Comparison of ENCODE assay signal across 8 cellular contexts in genomic region chr19:46717034-46717715, GRCh38. TPM values are rescaled to one million over a fixed set of nuclear protein-coding genes. Genes with fewer than 3 reads are reported as not detected.
DNase-seq lines count a peak whose midpoint lies in the region; ATAC-seq and TF ChIP-seq lines count a peak whose summit lies in the region.

TSS of gene PRKD2 (minus strand) at chr19:46717114. CDS start at chr19:46716370, 744 bp downstream.

- H3K4me1 Mint-ChIP-seq in activated CD4-positive, alpha-beta T cell treated with anti-CD3 and anti-CD28 coated beads for 36 hours: peaks cover 40% of the 10 kb centered on the region

- peaks cover 23% of the 10 kb centered on the region for H3K36me3 Mint-ChIP-seq in activated CD4-positive, alpha-beta T cell treated with anti-CD3 and anti-CD28 coated beads for 36 hours (ENCODE audit: low read depth)

- peak within 1 kb of the TSS; percentile 71 for H3K4me3 ChIP-seq in kidney epithelial cell (ENCODE audit: low read depth, low read length)

- CTCF ChIA-PET in activated CD4-positive, alpha-beta T cell treated with anti-CD3 and anti-CD28 coated beads for 36 hours (lab: Charles Lee): no interaction called here

- peak; percentile 40 for ATAC-seq in HG02588 (IDR thresholded peaks at IDR 0.05; ENCODE audit: unreplicated experiment)
- ATAC-seq in activated CD4-positive, alpha-beta T cell treated with anti-CD3 and anti-CD28 coated beads for 36 hours: peak; percentile 66

- DNase-seq in NCI-H345 (lab: John Stamatoyannopoulos, UW) (peak; percentile 74), cerebellum (ENCODE audit: low spot score) (peak; percentile 41), kidney epithelial cell (ENCODE audit: low read depth) (no peak), middle frontal gyrus (ENCODE audit: extremely low spot score, low spot score) (no peak)
- peak; percentile 95 for DNase-seq in activated CD4-positive, alpha-beta T cell treated with anti-CD3 and anti-CD28 coated beads for 36 hours
- DNase-seq in stimulated activated CD4-positive, alpha-beta T cell treated with anti-CD3 and anti-CD28 coated beads, Interleukin-15, amount 100 ng/mL, for 24 hours: peak; percentile 93

- intact Hi-C loops in activated CD4-positive, alpha-beta T cell treated with anti-CD3 and anti-CD28 coated beads for 36 hours (cut with DNase I, micrococcal nuclease): loop anchor here (1.0 to 10.0 kb wide), 10 partner anchors 14 to 628 kb away; partner anchors contain the start of genes CALM3 (in 1 of the 2), CCDC9 (in 1 of the 2), DACT3 (in 1 of the 2) and DHX34 (in 1 of the 2)

- no peaks in the 10 kb centered on the region for H3K9me3 Mint-ChIP-seq in activated CD4-positive, alpha-beta T cell treated with anti-CD3 and anti-CD28 coated beads for 36 hours (ENCODE audit: low read depth)

- peaks cover 5% of the 10 kb centered on the region; the same call in 1 of the 2 replicates for H3K4me1 ChIP-seq in ES-I3 (ENCODE audit: insufficient read depth, low read length)

- peaks cover 4% of the 10 kb centered on the region; the same call in 1 of the 2 replicates for H3K36me3 ChIP-seq in ES-I3 (ENCODE audit: insufficient read depth, low read length)
- peaks cover 2% of the 10 kb centered on the region for H3K36me3 ChIP-seq in kidney epithelial cell (ENCODE audit: control insufficient read depth, insufficient read depth, low read length)

- peak within 1 kb of the TSS; percentile 91 for H3K9ac ChIP-seq in ES-I3 (ENCODE audit: low read depth, low read length)

- no peaks in the 10 kb centered on the region for H3K27me3 ChIP-seq in kidney epithelial cell (ENCODE audit: control insufficient read depth, insufficient read depth, low read length)

- H3K27ac Mint-ChIP-seq in activated CD4-positive, alpha-beta T cell treated with anti-CD3 and anti-CD28 coated beads for 36 hours: peak within 1 kb of the TSS; percentile 95

- H3K4me3 Mint-ChIP-seq in activated CD4-positive, alpha-beta T cell treated with anti-CD3 and anti-CD28 coated beads for 36 hours: peak within 1 kb of the TSS; percentile 94

- POLR2A ChIA-PET in activated CD4-positive, alpha-beta T cell treated with anti-CD3 and anti-CD28 coated beads for 36 hours (lab: Charles Lee): no interaction called here

- H3K9me3 ChIP-seq in ES-I3 (ENCODE audit: control insufficient read depth, insufficient read depth, low read length): no peaks in the 10 kb centered on the region

- no peaks in the 10 kb centered on the region for H3K27me3 Mint-ChIP-seq in activated CD4-positive, alpha-beta T cell treated with anti-CD3 and anti-CD28 coated beads for 36 hours

- TF ChIP-seq CTCF in kidney epithelial cell (IDR thresholded peaks at IDR 0.05; ENCODE audit: insufficient read depth, low read length, poor library complexity, severe bottlenecking): no peak

RNA-seq across cellular contexts. Expression of gene PRKD2, which starts in this region (rescaled TPM):
- total RNA-seq in activated CD4-positive, alpha-beta T cell treated with anti-CD3 and anti-CD28 coated beads for 36 hours: 10 to 100 TPM; 76.0 to 78.3 TPM
- total RNA-seq in cerebellum: 9.8 TPM
- total RNA-seq in kidney epithelial cell: 52.4 and 63.6 TPM in 2 replicates

Comparison
In these comparisons a context has a peak if more than half of its experiments do, and no peak if none do; other contexts are left out.
1. DNase-seq: peak in NCI-H345 (single experiment), activated CD4-positive, alpha-beta T cell treated with anti-CD3 and anti-CD28 coated beads for 36 hours (single experiment), cerebellum (single experiment) and stimulated activated CD4-positive, alpha-beta T cell treated with anti-CD3 and anti-CD28 coated beads, Interleukin-15, amount 100 ng/mL, for 24 hours (single experiment); none in kidney epithelial cell (single experiment) and middle frontal gyrus (single experiment).